ENCODE assay signal across 25 cellular contexts in the genomic region with DNA sequence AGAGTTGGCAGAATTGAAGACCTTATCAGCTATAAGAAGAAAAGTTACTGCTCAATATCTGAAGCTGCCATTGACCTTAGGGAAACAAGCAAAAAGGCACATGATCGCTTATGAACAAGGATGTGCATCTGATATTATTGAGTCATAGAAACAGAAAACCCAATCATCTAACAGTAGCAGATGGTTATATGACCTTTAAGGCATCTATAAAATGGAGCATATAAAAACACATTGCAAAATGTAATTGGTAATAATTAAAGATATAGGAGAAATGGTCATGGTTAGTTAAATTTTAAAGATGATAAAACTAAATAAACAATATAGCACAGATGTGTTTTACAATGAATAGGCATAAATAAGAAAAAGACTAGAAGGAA.
"Had no signal": no experiment of that assay in that cellular context is flagged by ENCODE, and none has a peak within 500 bp of the region (broad histone marks: within the 10 kb centered on the region; RNA-seq: fewer than 3 reads in every experiment).

No MANE protein-coding gene starts in this region.

- ATAC-seq: foreskin keratinocyte; left ventricle myocardium superior; naive thymus-derived CD8-positive, alpha-beta T cell; right lobe of liver; stimulated activated memory B cell treated with anti-CD40 and anti-IgM and Interleukin-4, amounts not matched to agents 10 μg/mL and 1 μg/mL and 100 μg/mL, for 72 hours had no signal

- H3K27ac ChIP-seq: colonic mucosa, foreskin keratinocyte, hepatocyte, right lobe of liver, spleen, tibial artery, upper lobe of left lung, uterus had no signal

- H3K4me1 ChIP-seq: foreskin keratinocyte, uterus had no signal

- H3K27me3 Mint-ChIP-seq: naive thymus-derived CD8-positive, alpha-beta T cell; progenitor cell of endocrine pancreas; stimulated activated memory B cell treated with anti-CD40 and anti-IgM and Interleukin-4, amounts not matched to agents 10 μg/mL and 1 μg/mL and 100 μg/mL, for 72 hours; stimulated activated naive CD8-positive, alpha-beta T cell treated with anti-CD3 and anti-CD28 coated beads, Interleukin-15, Interleukin-2, amounts not matched to agents 100 ng/mL and 50 ng/mL, for 24 hours had no signal

- DNase-seq: colonic mucosa; dermis blood vessel endothelial cell; effector CD4-positive, alpha-beta T cell; endodermal cell; foreskin keratinocyte; kidney; left cardiac atrium; left ventricle myocardium superior; naive thymus-derived CD8-positive, alpha-beta T cell; occipital lobe; right lobe of liver; spleen; stimulated activated CD4-positive, alpha-beta T cell treated with anti-CD3 and anti-CD28 coated beads, Interleukin-15, amount 100 ng/mL, for 24 hours; stimulated activated CD4-positive, alpha-beta T cell treated with anti-CD3 and anti-CD28 coated beads, Interleukin-1b, Interleukin-23, amount 100 ng/mL, for 48 hours; stimulated activated CD4-positive, alpha-beta T cell treated with anti-CD3 and anti-CD28 coated beads, Interleukin-4, amount 100 ng/mL, for 24 hours; tibial artery; upper lobe of left lung; uterus had no signal

- H3K4me3 Mint-ChIP-seq: endodermal cell; naive thymus-derived CD8-positive, alpha-beta T cell; stimulated activated memory B cell treated with anti-CD40 and anti-IgM and Interleukin-4, amounts not matched to agents 10 μg/mL and 1 μg/mL and 100 μg/mL, for 72 hours; stimulated activated naive CD8-positive, alpha-beta T cell treated with anti-CD3 and anti-CD28 coated beads, Interleukin-15, Interleukin-2, amounts not matched to agents 100 ng/mL and 50 ng/mL, for 24 hours had no signal

- H3K9me3 Mint-ChIP-seq: endodermal cell; naive thymus-derived CD8-positive, alpha-beta T cell; stimulated activated memory B cell treated with anti-CD40 and anti-IgM and Interleukin-4, amounts not matched to agents 10 μg/mL and 1 μg/mL and 100 μg/mL, for 72 hours; stimulated activated naive CD8-positive, alpha-beta T cell treated with anti-CD3 and anti-CD28 coated beads, Interleukin-15, Interleukin-2, amounts not matched to agents 100 ng/mL and 50 ng/mL, for 24 hours had no signal

- H3K9me3 ChIP-seq: colonic mucosa, pancreas, right lobe of liver, spleen, tibial artery, upper lobe of left lung, uterus had no signal

- H3K36me3 ChIP-seq: colonic mucosa, pancreas, right lobe of liver, spleen, tibial artery, upper lobe of left lung, uterus had no signal

- H3K27ac Mint-ChIP-seq: endodermal cell; progenitor cell of endocrine pancreas; stimulated activated naive CD8-positive, alpha-beta T cell treated with anti-CD3 and anti-CD28 coated beads, Interleukin-15, Interleukin-2, amounts not matched to agents 100 ng/mL and 50 ng/mL, for 24 hours had no signal

- FAIRE-seq: endothelial cell of umbilical vein, kidney had no signal

- H3K27me3 ChIP-seq: colonic mucosa, foreskin keratinocyte, hepatocyte, pancreas, right lobe of liver, spleen, tibial artery, upper lobe of left lung, uterus had no signal

- H3K4me3 ChIP-seq: colonic mucosa, hepatocyte, lung, pancreas, right lobe of liver, spleen, tibial artery, upper lobe of left lung, uterus had no signal

- H3K36me3 Mint-ChIP-seq: naive thymus-derived CD8-positive, alpha-beta T cell had no signal
